In genomic region chr1:231808990-231809389, GRCh38 we compare ENCODE assay signal across 10 cellular contexts.
DNase-seq lines count a peak whose midpoint lies in the region; ATAC-seq and TF ChIP-seq lines count a peak whose summit lies in the region.
"Had no signal": no experiment of that assay in that cellular context is flagged by ENCODE, and none has a peak within 500 bp of the region (broad histone marks: within the 10 kb centered on the region; RNA-seq: fewer than 3 reads in every experiment).

No MANE protein-coding gene starts in this region.

- dilution Hi-C loops in mammary epithelial cell (cut with HindIII; ENCODE audit: low sequenced_read_pairs): no loop called here

- H2AFZ ChIP-seq in mammary epithelial cell (ENCODE audit: low read depth, low read length): peak overlapping the region; percentile 17

- peaks cover 2% of the 10 kb centered on the region for H3K36me3 Mint-ChIP-seq in activated naive CD8-positive, alpha-beta T cell treated with anti-CD3 and anti-CD28 coated beads, Interleukin-2, amount 50 U/mL, for 24 hours (ENCODE audit: low read depth)

- no TSS peak for BruUV-seq in mammary epithelial cell (replicated peaks; lab: Mats Ljungman, UMichigan)

- no peak overlapping the region for H3K27ac ChIP-seq in mammary epithelial cell (ENCODE audit: insufficient read depth, low read depth, low read length)
- H3K27ac ChIP-seq: uterus had no signal

- no peak for TF ChIP-seq CTCF in mammary epithelial cell (conservative IDR thresholded peaks at IDR 0.05 in 1 of 2, IDR thresholded peaks at IDR 0.05 in 1 of 2; ENCODE audit: extremely low read depth in 1 of 2, insufficient read depth in 1 of 2, low read depth in 1 of 2, low read length in 2 of 2)

- H3K79me2 ChIP-seq in mammary epithelial cell (ENCODE audit: insufficient read depth, low read length): no peaks in the 10 kb centered on the region

- no peaks in the 10 kb centered on the region for H3K27me3 Mint-ChIP-seq in activated naive CD8-positive, alpha-beta T cell treated with anti-CD3 and anti-CD28 coated beads, Interleukin-2, amount 50 U/mL, for 24 hours

- H3K4me1 ChIP-seq in mammary epithelial cell (ENCODE audit: insufficient read depth, low read length): peaks cover 6% of the 10 kb centered on the region
- H3K4me1 ChIP-seq: uterus had no signal

- H3K9ac ChIP-seq in mammary epithelial cell (ENCODE audit: insufficient read depth, low read length): no peak overlapping the region

- H3K4me1 Mint-ChIP-seq in activated naive CD8-positive, alpha-beta T cell treated with anti-CD3 and anti-CD28 coated beads, Interleukin-2, amount 50 U/mL, for 24 hours: no peaks in the 10 kb centered on the region

- ATAC-seq in GM21360 (IDR thresholded peaks at IDR 0.05; ENCODE audit: unreplicated experiment): no peak
- ATAC-seq in HG03439 (IDR thresholded peaks at IDR 0.05; ENCODE audit: unreplicated experiment): no peak
- ATAC-seq in activated naive CD8-positive, alpha-beta T cell treated with anti-CD3 and anti-CD28 coated beads, Interleukin-2, amount 50 U/mL, for 24 hours: no peak

- in situ Hi-C loops in mammary epithelial cell (cut with MboI; ENCODE audit: low sequenced_read_pairs in 2 of 2): no loop called here

- no peaks in the 10 kb centered on the region for H4K20me1 ChIP-seq in mammary epithelial cell (ENCODE audit: insufficient read depth, low read length)

- no peak overlapping the region for H3K4me3 Mint-ChIP-seq in activated naive CD8-positive, alpha-beta T cell treated with anti-CD3 and anti-CD28 coated beads, Interleukin-2, amount 50 U/mL, for 24 hours

- no peaks in the 10 kb centered on the region for H3K9me3 Mint-ChIP-seq in activated naive CD8-positive, alpha-beta T cell treated with anti-CD3 and anti-CD28 coated beads, Interleukin-2, amount 50 U/mL, for 24 hours

- DNase-seq in Daoy (ENCODE audit: low read depth) (peak; percentile 89), MV-4-11 (lab: John Stamatoyannopoulos, UW) (peak; percentile 68), mammary epithelial cell (peak; percentile 61), myocyte (ENCODE audit: low read depth) (peak; percentile 95), Ammon's horn (ENCODE audit: low spot score) (no peak)
- no peak for DNase-seq in activated naive CD8-positive, alpha-beta T cell treated with anti-CD3 and anti-CD28 coated beads, Interleukin-2, amount 50 U/mL, for 24 hours
- DNase-seq: NCI-H1048 had no signal

- no peak overlapping the region for H3K27ac Mint-ChIP-seq in activated naive CD8-positive, alpha-beta T cell treated with anti-CD3 and anti-CD28 coated beads, Interleukin-2, amount 50 U/mL, for 24 hours

- CTCF ChIA-PET in mammary epithelial cell (lab: Charles Lee; ENCODE audit: low non-redundant PET): no interaction called here

- WGBS in mammary epithelial cell (ENCODE audit: low coverage, missing lambda C conversion rate): 24% methylated on average over 2 of the region's 2 CpGs

- H3K9me3 ChIP-seq in mammary epithelial cell (replicated peaks; ENCODE audit: insufficient read depth, low read length): no peaks in the 10 kb centered on the region
- H3K9me3 ChIP-seq: uterus had no signal

- intact Hi-C loops in mammary epithelial cell (cut with micrococcal nuclease): loop anchor here (5.0 to 10.0 kb wide), 3 partner anchors 204 to 823 kb away; partner anchors contain the start of gene SIPA1L2

- no peaks in the 10 kb centered on the region for H3K27me3 ChIP-seq in mammary epithelial cell (ENCODE audit: insufficient read depth, low read length)
- H3K27me3 ChIP-seq: uterus had no signal

- no peaks in the 10 kb centered on the region for H3K36me3 ChIP-seq in mammary epithelial cell (ENCODE audit: insufficient read depth, low read length)
- H3K36me3 ChIP-seq: uterus had no signal

- H3K4me3 ChIP-seq in mammary epithelial cell (replicated peaks in 1 of 3; ENCODE audit: insufficient read depth in 1 of 3, low read depth in 2 of 3, low read length in 3 of 3): no peak overlapping the region
- H3K4me3 ChIP-seq: uterus had no signal

- H3K4me2 ChIP-seq in mammary epithelial cell (ENCODE audit: insufficient read depth, low read depth, low read length): no peak overlapping the region

Comparison
In these comparisons a context has a peak if more than half of its experiments do, and no peak if none do; other contexts are left out.
1. DNase-seq: peak in Daoy (single experiment), MV-4-11 (single experiment), mammary epithelial cell (single experiment) and myocyte (single experiment); none in activated naive CD8-positive, alpha-beta T cell treated with anti-CD3 and anti-CD28 coated beads, Interleukin-2, amount 50 U/mL, for 24 hours (single experiment) and Ammon's horn (single experiment).